Comparison of ENCODE assay signal across 8 cellular contexts in the genomic region with DNA sequence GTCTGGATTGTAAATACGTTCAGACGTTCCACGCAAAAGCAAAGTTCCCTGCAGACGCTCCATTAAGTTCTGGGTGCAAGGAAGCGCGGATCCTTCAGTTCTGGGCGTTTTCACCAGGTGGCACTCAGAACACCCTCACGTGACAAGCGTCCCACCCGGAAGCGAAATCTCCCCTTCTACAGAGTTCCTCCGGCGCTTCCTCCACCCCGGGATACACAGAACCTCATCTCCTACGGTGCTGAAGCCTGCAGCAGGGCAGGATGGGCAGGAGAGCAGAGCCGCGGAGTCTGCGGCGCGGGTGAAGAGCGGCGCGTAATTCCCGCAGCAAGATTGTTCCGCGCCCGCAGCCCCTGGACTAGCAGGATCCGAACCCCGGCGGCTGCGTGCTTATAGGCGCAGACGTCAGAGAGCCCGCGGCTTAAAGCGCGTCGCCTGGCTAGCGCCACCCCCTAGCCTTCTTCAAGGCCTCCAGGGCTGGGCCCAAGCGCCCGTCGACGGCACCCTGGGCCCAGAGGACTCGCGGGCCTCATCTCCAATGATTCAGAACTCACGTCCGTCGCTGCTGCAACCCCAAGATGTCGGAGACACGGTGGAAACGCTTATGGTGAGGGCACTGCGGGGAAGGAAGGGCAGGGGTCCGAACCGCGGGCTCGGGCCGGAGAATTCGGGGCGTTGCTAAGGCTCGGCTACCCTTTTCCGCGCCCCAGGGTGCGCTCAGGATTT. TPM values are rescaled to one million over a fixed set of nuclear protein-coding genes. Genes with fewer than 3 reads are reported as not detected.
A peak's percentile ranks its signal among the peaks of the same experiment; 100 is the strongest.
DNase-seq lines count a peak whose midpoint lies in the region; ATAC-seq and TF ChIP-seq lines count a peak whose summit lies in the region.

A gene with protein sequence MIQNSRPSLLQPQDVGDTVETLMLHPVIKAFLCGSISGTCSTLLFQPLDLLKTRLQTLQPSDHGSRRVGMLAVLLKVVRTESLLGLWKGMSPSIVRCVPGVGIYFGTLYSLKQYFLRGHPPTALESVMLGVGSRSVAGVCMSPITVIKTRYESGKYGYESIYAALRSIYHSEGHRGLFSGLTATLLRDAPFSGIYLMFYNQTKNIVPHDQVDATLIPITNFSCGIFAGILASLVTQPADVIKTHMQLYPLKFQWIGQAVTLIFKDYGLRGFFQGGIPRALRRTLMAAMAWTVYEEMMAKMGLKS (plus strand): TSS at position 181 of the 723 bp plus-strand sequence. CDS start 355 bp downstream, at position 536.

- TF ChIP-seq CTCF in esophagus squamous epithelium (IDR thresholded peaks at IDR 0.05) (peak in 5 of 6 experiments; percentile 21 to 42 (median 33)), natural killer cell (IDR thresholded peaks at IDR 0.05) (no peak), stomach (IDR thresholded peaks at IDR 0.05) (peak in 1 of 7 experiments; percentile 42)

- no peaks in the 10 kb centered on the region for H3K9me3 ChIP-seq in CD8-positive, alpha-beta memory T cell (ENCODE audit: low read length)
- H3K9me3 ChIP-seq in esophagus squamous epithelium: no peaks in the 10 kb centered on the region
- H3K9me3 ChIP-seq in stomach: no peaks in the 10 kb centered on the region

- TF ChIP-seq POLR2A in esophagus squamous epithelium (IDR thresholded peaks at IDR 0.05) (peak in 2 of 4 donors; percentile 22 to 35), stomach (IDR thresholded peaks at IDR 0.05) (no peak)

- no peak for TF ChIP-seq EP300 in stomach (IDR thresholded peaks at IDR 0.05)

- H3K36me3 ChIP-seq in CD8-positive, alpha-beta memory T cell (ENCODE audit: insufficient read depth, low read length): no peaks in the 10 kb centered on the region
- H3K36me3 ChIP-seq in esophagus squamous epithelium (no peaks in the 10 kb centered on the region), stomach (no peaks in the 10 kb centered on the region)

- peaks cover 48 to 64% (median 61%) of the 10 kb centered on the region in 3 donors for H3K4me1 Mint-ChIP-seq in CD8-positive, alpha-beta memory T cell
- peaks cover 41 to 45% of the 10 kb centered on the region in 2 donors for H3K4me1 Mint-ChIP-seq in natural killer cell

- POLR2A ChIA-PET in CD8-positive, alpha-beta memory T cell (lab: Charles Lee): no interaction called here

- 1 to 2% methylated on average over 11 to 21 of the region's 63 CpGs for WGBS in esophagus squamous epithelium, 2 donors
- WGBS in stomach, 5 donors: 0 to 1% (median 0%) methylated on average over 52 to 63 of the region's 63 CpGs

- DNase-seq in CD8-positive, alpha-beta memory T cell: peak; percentile 71 to 89 (median 83)
- DNase-seq in HuH-7.5 (ENCODE audit: low spot score): peak; percentile 84
- peak; percentile 54 for DNase-seq in activated CD8-positive, alpha-beta memory T cell treated with anti-CD3 and anti-CD28 coated beads, Interleukin-2, amount 50 U/mL, for 24 hours (ENCODE audit: extremely low read depth)
- no peak for DNase-seq in esophagus squamous epithelium (lab: John Stamatoyannopoulos, UW)
- peak; percentile 74 for DNase-seq in natural killer cell
- DNase-seq in stomach: peak; percentile 80
- DNase-seq in NCI-H82 treated with DMSO at 0.1 percent for 48 hours (lab: John Stamatoyannopoulos, UW; ENCODE audit: unreplicated experiment): no peak

- intact Hi-C loops in esophagus squamous epithelium (cut with DNase I): no loop called here
- intact Hi-C loops in natural killer cell (cut with micrococcal nuclease): loop anchor here (5.0 kb wide), 1 partner anchor 331 kb away; the partner anchor contains the start of genes SCN11A and WDR48
- intact Hi-C loops in stomach (cut with DNase I; ENCODE audit: low total_unique reads): no loop called here

- CTCF ChIA-PET in CD8-positive, alpha-beta memory T cell (lab: Charles Lee): interaction anchor here (3.9 kb wide), 1 partner anchor 24 kb away, joined by 21 read pairs; the partner anchor contains the start of gene RPSA

- peaks cover 0 to 12% (median 0%) of the 10 kb centered on the region in 3 donors for H3K36me3 Mint-ChIP-seq in CD8-positive, alpha-beta memory T cell
- H3K36me3 Mint-ChIP-seq in natural killer cell: no peaks in the 10 kb centered on the region

- peak within 1 kb of the TSS; percentile 96 to 100 (median 100) for H3K27ac Mint-ChIP-seq in CD8-positive, alpha-beta memory T cell
- H3K27ac Mint-ChIP-seq in natural killer cell: peak within 1 kb of the TSS; percentile 99

- H3K9me3 Mint-ChIP-seq in CD8-positive, alpha-beta memory T cell: no peaks in the 10 kb centered on the region
- H3K9me3 Mint-ChIP-seq in natural killer cell: no peaks in the 10 kb centered on the region

- peak within 1 kb of the TSS; percentile 96 to 100 (median 98) for H3K4me3 Mint-ChIP-seq in CD8-positive, alpha-beta memory T cell
- peak within 1 kb of the TSS; percentile 98 for H3K4me3 Mint-ChIP-seq in natural killer cell

- peaks cover 42% of the 10 kb centered on the region for H3K4me1 ChIP-seq in CD8-positive, alpha-beta memory T cell (ENCODE audit: insufficient read depth, low read length)
- H3K4me1 ChIP-seq in esophagus squamous epithelium: peaks cover 0 to 40% (median 14%) of the 10 kb centered on the region in 3 donors
- H3K4me1 ChIP-seq in stomach: peaks cover 23 to 61% (median 48%) of the 10 kb centered on the region in 4 donors

- peak within 1 kb of the TSS; percentile 97 for H3K27ac ChIP-seq in CD8-positive, alpha-beta memory T cell (ENCODE audit: low read depth, low read length)
- H3K27ac ChIP-seq in esophagus squamous epithelium (peak within 1 kb of the TSS; percentile 88 to 95 (median 92)), stomach (peak within 1 kb of the TSS; percentile 92 to 98 (median 97))

- peaks cover 0 to 1% of the 10 kb centered on the region in 2 donors for H3K27me3 Mint-ChIP-seq in CD8-positive, alpha-beta memory T cell
- no peaks in the 10 kb centered on the region for H3K27me3 Mint-ChIP-seq in natural killer cell (ENCODE audit: low read depth in 2 of 2)

- peak within 1 kb of the TSS; percentile 95 for H3K4me3 ChIP-seq in CD8-positive, alpha-beta memory T cell (ENCODE audit: low read length)
- peak within 1 kb of the TSS; percentile 68 to 75 (median 70) for H3K4me3 ChIP-seq in esophagus squamous epithelium
- H3K4me3 ChIP-seq in stomach: peak within 1 kb of the TSS; percentile 69 to 84 (median 80)

- H3K27me3 ChIP-seq in CD8-positive, alpha-beta memory T cell (ENCODE audit: insufficient read depth, low read length, poor library complexity, severe bottlenecking): no peaks in the 10 kb centered on the region
- H3K27me3 ChIP-seq in esophagus squamous epithelium (no peaks in the 10 kb centered on the region), stomach (no peaks in the 10 kb centered on the region)

- peak; percentile 66 for ATAC-seq in GM21447 (IDR thresholded peaks at IDR 0.05; ENCODE audit: unreplicated experiment)
- ATAC-seq in natural killer cell: peak; percentile 76 to 89 (median 79)

RNA-seq across cellular contexts. Expression of the gene that starts here (rescaled TPM):
- total RNA-seq in CD8-positive, alpha-beta memory T cell: 10 to 100 TPM; 71.3 to 73.0 TPM
- polyA plus RNA-seq in CD8-positive, alpha-beta memory T cell: 55.6 TPM
- total RNA-seq in esophagus squamous epithelium (10 to 100 TPM in 2 of 4 donors, 1 to 10 TPM in 2; 6.2 to 21.7 (median 12.6) TPM), natural killer cell (10 to 100 TPM; 40.0 to 44.7 (median 41.7) TPM), stomach (100 to 1,000 TPM in 1 of 5 donors, 10 to 100 TPM in 4; 14.7 to 119 (median 23.3) TPM)
- polyA plus RNA-seq in stomach: 10 to 100 TPM; 28.4 to 41.4 (median 29.5) TPM

Comparison
In these comparisons a context has a peak if more than half of its experiments do, and no peak if none do; other contexts are left out.
1. DNase-seq: peak in CD8-positive, alpha-beta memory T cell (5 of 5), HuH-7.5 (single experiment), activated CD8-positive, alpha-beta memory T cell treated with anti-CD3 and anti-CD28 coated beads, Interleukin-2, amount 50 U/mL, for 24 hours (single experiment), natural killer cell (single experiment) and stomach (single experiment); none in esophagus squamous epithelium (single experiment) and NCI-H82 treated with DMSO at 0.1 percent for 48 hours (single experiment).
2. Peak in every context shown above with its lines, with median percentiles within 50 percentile points of each other: H3K27ac ChIP-seq and H3K4me3 ChIP-seq.